In genomic region chr12:119911147-119911546, GRCh38 we compare ENCODE assay signal across 1 cellular context.
TF ChIP-seq lines count a peak whose summit lies in the region.

No MANE protein-coding gene starts in this region.

TF ChIP-seq in SK-N-SH, 30 proteins besides CTCF, POLR2A, EP300 and RAD21:
- no peak for TF ChIP-seq USF2 (IDR thresholded peaks at IDR 0.05; ENCODE audit: borderline replicate concordance, low read depth, low read length)
- TF ChIP-seq PBX3 (IDR thresholded peaks at IDR 0.05) = no peak
- 0 out of 2 replicates have a peak, but pooled peaks have one; percentile 5 for TF ChIP-seq FOSL2 (IDR thresholded peaks at IDR 0.05; ENCODE audit: borderline replicate concordance, low read depth)
- no peak for TF ChIP-seq SMC3 (IDR thresholded peaks at IDR 0.05; ENCODE audit: low read depth, low read length)
- no peak for TF ChIP-seq RXRA (IDR thresholded peaks at IDR 0.05; ENCODE audit: borderline replicate concordance, low read depth)
- TF ChIP-seq GATA2 (CRISPR knock-in tag; IDR thresholded peaks at IDR 0.05) = no peak
